8 cellular contexts compared by ENCODE assay signal in the genomic region with DNA sequence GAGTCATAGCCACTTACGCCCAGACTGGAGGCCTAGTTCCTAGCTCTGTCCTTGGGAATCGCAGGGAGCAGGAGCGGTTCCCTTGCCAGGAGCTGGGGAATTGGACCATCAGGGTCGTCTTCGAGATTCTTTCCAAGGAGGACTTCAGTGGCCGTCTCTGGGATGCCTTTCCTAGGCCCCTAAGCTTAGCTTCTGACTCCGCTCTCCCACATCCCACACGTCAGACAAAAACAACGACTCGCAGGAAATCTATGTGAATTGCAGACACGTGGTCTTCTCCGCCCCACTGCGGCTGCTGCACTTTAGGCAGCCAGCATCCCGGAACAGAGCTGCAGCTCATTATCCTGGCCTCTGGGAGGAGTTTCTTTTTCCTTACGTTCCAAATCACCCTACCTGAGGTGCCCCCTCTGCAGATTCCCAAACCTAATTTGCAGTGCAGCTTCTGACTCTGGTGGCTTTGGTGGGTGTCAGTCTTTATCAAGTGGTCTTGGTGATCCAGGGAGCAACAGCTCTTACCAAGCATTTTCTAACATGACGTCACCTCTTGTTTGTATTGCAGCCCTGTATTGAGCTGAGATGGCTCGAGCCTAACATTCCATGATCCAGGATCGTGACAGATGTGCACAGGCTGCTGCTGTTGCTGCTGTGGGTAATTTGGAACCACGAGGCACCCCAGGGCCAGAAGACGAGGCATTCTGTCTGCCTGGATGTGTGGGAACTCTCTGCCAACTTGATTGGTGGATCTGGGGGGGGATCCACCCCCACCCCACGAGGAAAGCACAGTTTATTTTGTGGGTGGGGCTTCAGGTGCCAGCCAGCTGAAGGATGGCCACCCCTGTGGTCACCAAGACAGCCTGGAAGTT. TPM values are rescaled to one million over a fixed set of nuclear protein-coding genes. Genes with fewer than 3 reads are reported as not detected.
DNase-seq lines count a peak whose midpoint lies in the region; ATAC-seq and TF ChIP-seq lines count a peak whose summit lies in the region.

No MANE protein-coding gene starts in this region.

- H3K27ac ChIP-seq in OCI-LY7 (ENCODE audit: low read depth, low read length, poor library complexity, severe bottlenecking): peak overlapping the region; percentile 23

- TF ChIP-seq CTCF in OCI-LY7 (conservative IDR thresholded peaks at IDR 0.05; ENCODE audit: low read length): 0 out of 2 replicates have a peak, but pooled peaks have one; percentile 29

- H3K4me2 ChIP-seq in OCI-LY7 (ENCODE audit: low read length): peak overlapping the region; percentile 93

- no TSS peak for BruUV-seq in OCI-LY7 (replicated peaks; lab: Mats Ljungman, UMichigan)

- no peaks in the 10 kb centered on the region for H3K9me2 ChIP-seq in OCI-LY7 (ENCODE audit: insufficient read depth, low read length)

- POLR2A ChIA-PET in OCI-LY7 (lab: Charles Lee): interaction anchor here (0.7 to 2.0 kb wide), 4 partner anchors 9 to 150 kb away, joined by 3 to 5 read pairs (median 3); no protein-coding TSS in a partner anchor

- H4K20me1 ChIP-seq in OCI-LY7 (ENCODE audit: insufficient read depth, low read length): no peaks in the 10 kb centered on the region

- no peaks in the 10 kb centered on the region for H3K27me3 ChIP-seq in HAP-1 (ENCODE audit: low read depth)

- peak overlapping the region; percentile 65 for H3K4me3 ChIP-seq in HAP-1
- H3K4me3 ChIP-seq in OCI-LY7 (ENCODE audit: low read depth, low read length, poor library complexity, severe bottlenecking): peak overlapping the region; percentile 86

- in situ Hi-C loops in HAP-1 (cut with MboI; ENCODE audit: low sequenced_read_pairs): no loop called here

- DNase-seq in AG20443 (ENCODE audit: low spot score): peak; percentile 77
- DNase-seq in HAP-1 (ENCODE audit: low spot score in 2 of 2): peak; percentile 45 to 68
- DNase-seq in OCI-LY7 (ENCODE audit: low spot score): peak; percentile 53
- DNase-seq in activated effector memory CD4-positive, alpha-beta T cell treated with anti-CD3 and anti-CD28 coated beads, Interleukin-2, amount 50 U/mL, for 16 hours: peak; percentile 80
- peak; percentile 71 for DNase-seq in foreskin melanocyte
- peak in 41 of 56 donors; percentile 5 to 74 (median 38) for DNase-seq in nucleus accumbens (lab: John Stamatoyannopoulos, UW)

- no peaks in the 10 kb centered on the region for H3K79me2 ChIP-seq in OCI-LY7 (ENCODE audit: insufficient read depth, low read depth, low read length)

- peak overlapping the region; percentile 62; the same call in 1 of the 2 replicates for H2AFZ ChIP-seq in OCI-LY7 (ENCODE audit: low read length)

- H3K9me3 ChIP-seq in HAP-1 (peaks cover 13% of the 10 kb centered on the region), OCI-LY7 (ENCODE audit: low read length) (no peaks in the 10 kb centered on the region)

- H3K36me3 ChIP-seq in HAP-1 (replicated peaks) (peaks cover 28% of the 10 kb centered on the region), OCI-LY7 (ENCODE audit: insufficient read depth, low read length) (peaks cover 9% of the 10 kb centered on the region; the same call in 1 of the 2 replicates)

- CTCF ChIA-PET in OCI-LY7 (lab: Charles Lee; ENCODE audit: unreplicated experiment): no interaction called here

- ATAC-seq in HG03342 (IDR thresholded peaks at IDR 0.05; ENCODE audit: unreplicated experiment) (no peak), GM21360 (IDR thresholded peaks at IDR 0.05; ENCODE audit: unreplicated experiment) (no peak)

- intact Hi-C loops in OCI-LY7 (cut with micrococcal nuclease; ENCODE audit: unreplicated experiment): no loop called here

- H3K4me1 ChIP-seq in HAP-1 (peaks cover 12% of the 10 kb centered on the region), OCI-LY7 (ENCODE audit: insufficient read depth, low read length, poor library complexity, severe bottlenecking) (peaks cover 16% of the 10 kb centered on the region)

RNA-seq across cellular contexts. Expression of a gene that starts 1.1 kb away (rescaled TPM):
- 25.8 and 37.4 TPM in 2 replicates for total RNA-seq in OCI-LY7 (2014; rRNA removed; shearing (Covaris generic))
- 43.0 and 43.5 TPM in 2 replicates for total RNA-seq in OCI-LY7 (2022)

RNA-seq across cellular contexts. Expression of a gene that starts 42.0 kb away (rescaled TPM):
- total RNA-seq in OCI-LY7 (2014; rRNA removed; shearing (Covaris generic)): 0.05 and 0.44 TPM in 2 replicates
- 0.46 and 0.55 TPM in 2 replicates for total RNA-seq in OCI-LY7 (2022)
